In the genomic region with DNA sequence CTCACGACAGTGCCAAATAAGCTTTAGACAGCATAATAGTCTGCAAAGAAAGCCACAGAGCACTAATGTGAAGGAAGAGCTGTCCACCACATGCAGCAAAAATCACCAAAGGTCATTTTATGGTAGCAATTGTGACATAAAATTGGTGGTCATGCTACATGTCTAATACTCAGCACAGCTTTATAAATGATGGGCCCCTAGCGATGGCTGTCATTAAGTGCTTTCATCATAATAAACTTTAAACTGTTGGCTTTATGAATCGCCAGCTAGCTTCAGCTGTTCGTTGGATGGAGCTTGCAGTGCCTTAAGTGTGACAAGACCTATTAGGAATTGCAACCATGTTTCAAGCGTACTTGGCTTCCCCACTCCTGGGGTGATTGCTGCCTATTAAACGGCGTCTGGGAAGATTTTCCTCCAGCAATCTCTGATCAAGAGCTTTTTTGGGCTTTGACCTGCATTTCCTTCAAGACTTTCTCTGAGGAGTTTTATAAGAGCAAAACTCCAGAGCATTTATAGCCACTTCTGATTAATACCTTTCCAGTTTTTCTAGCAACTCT, we compare ENCODE assay signal across 16 cellular contexts.
DNase-seq lines count a peak whose midpoint lies in the region; ATAC-seq and TF ChIP-seq lines count a peak whose summit lies in the region.
"Had no signal": no experiment of that assay in that cellular context is flagged by ENCODE, and none has a peak within 500 bp of the region (broad histone marks: within the 10 kb centered on the region; RNA-seq: fewer than 3 reads in every experiment).

No MANE protein-coding gene starts in this region.

- H3K9me3 Mint-ChIP-seq in activated CD4-positive, alpha-beta memory T cell treated with anti-CD3 and anti-CD28 coated beads for 36 hours, result no peaks in the 10 kb centered on the region
- H3K9me3 Mint-ChIP-seq: activated CD4-positive, alpha-beta T cell treated with anti-CD3 and anti-CD28 coated beads, Interleukin-2, amount 10 ng/mL, durations not matched to agents 7 days and 5 days; activated naive CD4-positive, alpha-beta T cell treated with anti-CD3 and anti-CD28 coated beads, Interleukin-2, amount 50 U/mL, for 24 hours had no signal

- POLR2A ChIA-PET in activated CD4-positive, alpha-beta memory T cell treated with anti-CD3 and anti-CD28 coated beads for 36 hours (lab: Charles Lee), result no interaction called here

- peaks cover 2% of the 10 kb centered on the region for H3K27me3 Mint-ChIP-seq in activated CD4-positive, alpha-beta memory T cell treated with anti-CD3 and anti-CD28 coated beads for 36 hours
- H3K27me3 Mint-ChIP-seq: activated CD4-positive, alpha-beta T cell treated with anti-CD3 and anti-CD28 coated beads, Interleukin-2, amount 10 ng/mL, durations not matched to agents 7 days and 5 days; activated naive CD4-positive, alpha-beta T cell treated with anti-CD3 and anti-CD28 coated beads, Interleukin-2, amount 50 U/mL, for 24 hours; activated T-cell treated with anti-CD3 and anti-CD28 coated beads, Interleukin-2, amount 50 U/mL, for 24 hours had no signal

- H3K36me3 ChIP-seq in HUES64 (ENCODE audit: insufficient read depth, low read length), result no peaks in the 10 kb centered on the region
- no peaks in the 10 kb centered on the region for H3K36me3 ChIP-seq in neural cell (ENCODE audit: insufficient read depth, low read length)

- no peak for TF ChIP-seq RAD21 in neural cell (conservative IDR thresholded peaks at IDR 0.05)

- no peak overlapping the region for H3K27ac Mint-ChIP-seq in activated CD4-positive, alpha-beta memory T cell treated with anti-CD3 and anti-CD28 coated beads for 36 hours
- H3K27ac Mint-ChIP-seq: activated CD4-positive, alpha-beta T cell treated with anti-CD3 and anti-CD28 coated beads, Interleukin-2, amount 10 ng/mL, durations not matched to agents 7 days and 5 days; activated naive CD4-positive, alpha-beta T cell treated with anti-CD3 and anti-CD28 coated beads, Interleukin-2, amount 50 U/mL, for 24 hours; activated T-cell treated with anti-CD3 and anti-CD28 coated beads, Interleukin-2, amount 50 U/mL, for 24 hours; progenitor cell of endocrine pancreas had no signal

- H3K4me3 ChIP-seq in HUES64 (ENCODE audit: low read length) (peak overlapping the region; percentile 45; the same call in 1 of the 2 replicates), neural cell (ENCODE audit: low read length) (peak overlapping the region; percentile 49)
- H3K4me3 ChIP-seq: hepatocyte had no signal

- DNase-seq in DMS79 (lab: John Stamatoyannopoulos, UW), result peak; percentile 72
- peak; percentile 17 for DNase-seq in astrocyte of the hippocampus (ENCODE audit: low read depth, low spot score)
- DNase-seq in activated CD4-positive, alpha-beta memory T cell treated with anti-CD3 and anti-CD28 coated beads for 36 hours, result no peak
- DNase-seq: activated CD4-positive, alpha-beta T cell treated with anti-CD3 and anti-CD28 coated beads, Interleukin-2, amount 10 ng/mL, durations not matched to agents 7 days and 5 days; activated T-cell treated with anti-CD3 and anti-CD28 coated beads, Interleukin-2, amount 50 U/mL, for 24 hours; AML-193; left colon; NK-92 treated with Interleukin-12 subunit alpha and Interleukin-12 subunit beta, amount 100 ng/mL, for 24 hours; T-helper 2 cell had no signal

- CTCF ChIA-PET in activated CD4-positive, alpha-beta memory T cell treated with anti-CD3 and anti-CD28 coated beads for 36 hours (lab: Charles Lee), result no interaction called here

- no peaks in the 10 kb centered on the region for H4K20me1 ChIP-seq in neural cell (ENCODE audit: insufficient read depth)

- H3K4me3 Mint-ChIP-seq in activated CD4-positive, alpha-beta memory T cell treated with anti-CD3 and anti-CD28 coated beads for 36 hours, result no peak overlapping the region
- H3K4me3 Mint-ChIP-seq: activated CD4-positive, alpha-beta T cell treated with anti-CD3 and anti-CD28 coated beads, Interleukin-2, amount 10 ng/mL, durations not matched to agents 7 days and 5 days; activated naive CD4-positive, alpha-beta T cell treated with anti-CD3 and anti-CD28 coated beads, Interleukin-2, amount 50 U/mL, for 24 hours; activated T-cell treated with anti-CD3 and anti-CD28 coated beads, Interleukin-2, amount 50 U/mL, for 24 hours had no signal

- no peaks in the 10 kb centered on the region for H3K9me2 ChIP-seq in neural cell (ENCODE audit: insufficient read depth, low read length)

- H3K4me1 ChIP-seq in HUES64 (ENCODE audit: insufficient read depth, low read length), result peaks cover 70% of the 10 kb centered on the region

- H3K36me3 Mint-ChIP-seq in activated CD4-positive, alpha-beta memory T cell treated with anti-CD3 and anti-CD28 coated beads for 36 hours, result peaks cover 8% of the 10 kb centered on the region

- H3F3A ChIP-seq in neural cell (ENCODE audit: insufficient read depth, low read length, poor library complexity, severe bottlenecking), result peaks cover 11% of the 10 kb centered on the region

- peak; percentile 84 for TF ChIP-seq EP300 in neural cell (conservative IDR thresholded peaks at IDR 0.05; ENCODE audit: poor library complexity, severe bottlenecking)

- H3K9ac ChIP-seq in HUES64 (ENCODE audit: low read depth, low read length), result no peak overlapping the region
- H3K9ac ChIP-seq in neural cell (ENCODE audit: low read length), result peak overlapping the region; percentile 51

- H3K4me1 Mint-ChIP-seq in activated CD4-positive, alpha-beta memory T cell treated with anti-CD3 and anti-CD28 coated beads for 36 hours (ENCODE audit: low read depth), result no peaks in the 10 kb centered on the region
- H3K4me1 Mint-ChIP-seq: activated CD4-positive, alpha-beta T cell treated with anti-CD3 and anti-CD28 coated beads, Interleukin-2, amount 10 ng/mL, durations not matched to agents 7 days and 5 days; activated naive CD4-positive, alpha-beta T cell treated with anti-CD3 and anti-CD28 coated beads, Interleukin-2, amount 50 U/mL, for 24 hours had no signal

- no peaks in the 10 kb centered on the region for H3K79me2 ChIP-seq in neural cell (replicated peaks; ENCODE audit: insufficient read depth, low read length)
- H3K79me2 ChIP-seq: hepatocyte had no signal

- peak overlapping the region; percentile 36 for H3K4me2 ChIP-seq in neural cell (ENCODE audit: low read length)
- H3K4me2 ChIP-seq: hepatocyte had no signal

- H2AFZ ChIP-seq in neural cell (ENCODE audit: low read depth, low read length), result no peak overlapping the region
- H2AFZ ChIP-seq: hepatocyte had no signal

- intact Hi-C loops in activated CD4-positive, alpha-beta memory T cell treated with anti-CD3 and anti-CD28 coated beads for 36 hours (cut with micrococcal nuclease), result no loop called here

- no peak overlapping the region for H3K27ac ChIP-seq in HUES64 (ENCODE audit: low read depth, low read length)
- H3K27ac ChIP-seq in neural cell (ENCODE audit: low read length), result peak overlapping the region; percentile 77
- H3K27ac ChIP-seq: hepatocyte had no signal

- H3K9me3 ChIP-seq in HUES64 (ENCODE audit: insufficient read depth, low read depth, low read length), result 0 out of 2 replicates have a peak, but pooled peaks cover 5% of the 10 kb centered on the region
- no peaks in the 10 kb centered on the region for H3K9me3 ChIP-seq in neural cell (ENCODE audit: low read length)

- ATAC-seq in GM21447 (IDR thresholded peaks at IDR 0.05; ENCODE audit: unreplicated experiment), result no peak
- no peak for ATAC-seq in GM21526 (IDR thresholded peaks at IDR 0.05; ENCODE audit: low FRiP score, unreplicated experiment)

- TF ChIP-seq CTCF in neural cell (IDR thresholded peaks at IDR 0.05; ENCODE audit: poor library complexity, severe bottlenecking), result no peak

- WGBS in HUES64, result 62% methylated on average over 7 of the region's 7 CpGs

- H3K27me3 ChIP-seq in HUES64 (ENCODE audit: insufficient read depth, low read length) (peaks cover 41% of the 10 kb centered on the region), neural cell (ENCODE audit: insufficient read depth, low read depth, low read length) (no peaks in the 10 kb centered on the region)

TF ChIP-seq in neural cell, 6 proteins besides CTCF, POLR2A, EP300 and RAD21:
- TF ChIP-seq TAF1 (IDR thresholded peaks at IDR 0.05; ENCODE audit: low read depth), result no peak
- TF ChIP-seq POLR2AphosphoS5 (IDR thresholded peaks at IDR 0.05), result peak; percentile 84
- TF ChIP-seq, protein P1, sequence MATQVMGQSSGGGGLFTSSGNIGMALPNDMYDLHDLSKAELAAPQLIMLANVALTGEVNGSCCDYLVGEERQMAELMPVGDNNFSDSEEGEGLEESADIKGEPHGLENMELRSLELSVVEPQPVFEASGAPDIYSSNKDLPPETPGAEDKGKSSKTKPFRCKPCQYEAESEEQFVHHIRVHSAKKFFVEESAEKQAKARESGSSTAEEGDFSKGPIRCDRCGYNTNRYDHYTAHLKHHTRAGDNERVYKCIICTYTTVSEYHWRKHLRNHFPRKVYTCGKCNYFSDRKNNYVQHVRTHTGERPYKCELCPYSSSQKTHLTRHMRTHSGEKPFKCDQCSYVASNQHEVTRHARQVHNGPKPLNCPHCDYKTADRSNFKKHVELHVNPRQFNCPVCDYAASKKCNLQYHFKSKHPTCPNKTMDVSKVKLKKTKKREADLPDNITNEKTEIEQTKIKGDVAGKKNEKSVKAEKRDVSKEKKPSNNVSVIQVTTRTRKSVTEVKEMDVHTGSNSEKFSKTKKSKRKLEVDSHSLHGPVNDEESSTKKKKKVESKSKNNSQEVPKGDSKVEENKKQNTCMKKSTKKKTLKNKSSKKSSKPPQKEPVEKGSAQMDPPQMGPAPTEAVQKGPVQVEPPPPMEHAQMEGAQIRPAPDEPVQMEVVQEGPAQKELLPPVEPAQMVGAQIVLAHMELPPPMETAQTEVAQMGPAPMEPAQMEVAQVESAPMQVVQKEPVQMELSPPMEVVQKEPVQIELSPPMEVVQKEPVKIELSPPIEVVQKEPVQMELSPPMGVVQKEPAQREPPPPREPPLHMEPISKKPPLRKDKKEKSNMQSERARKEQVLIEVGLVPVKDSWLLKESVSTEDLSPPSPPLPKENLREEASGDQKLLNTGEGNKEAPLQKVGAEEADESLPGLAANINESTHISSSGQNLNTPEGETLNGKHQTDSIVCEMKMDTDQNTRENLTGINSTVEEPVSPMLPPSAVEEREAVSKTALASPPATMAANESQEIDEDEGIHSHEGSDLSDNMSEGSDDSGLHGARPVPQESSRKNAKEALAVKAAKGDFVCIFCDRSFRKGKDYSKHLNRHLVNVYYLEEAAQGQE (IDR thresholded peaks at IDR 0.05; ENCODE audit: borderline replicate concordance), result peak; percentile 100
